ENCODE assay signal across 18 cellular contexts in the genomic region with DNA sequence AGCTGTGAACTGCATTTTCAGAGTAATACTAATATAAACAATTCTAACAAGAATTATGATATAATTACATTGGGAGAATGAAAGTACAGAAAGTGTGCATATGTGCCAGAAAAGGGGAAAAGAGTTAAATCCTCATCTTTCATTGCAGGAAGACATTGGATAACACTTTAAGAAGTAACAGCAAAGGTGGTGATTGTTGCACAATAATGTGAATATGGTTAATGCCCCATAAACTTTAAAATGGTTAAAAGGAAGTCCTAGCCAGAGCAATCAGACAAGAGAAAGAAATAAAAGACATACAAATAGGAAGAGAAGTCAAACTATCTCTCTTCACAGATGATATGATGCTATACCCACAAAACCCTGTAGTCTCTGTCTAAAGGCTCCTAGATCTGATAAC.
DNase-seq lines count a peak whose midpoint lies in the region; ATAC-seq, FAIRE-seq and TF ChIP-seq lines count a peak whose summit lies in the region.
"Had no signal": no experiment of that assay in that cellular context is flagged by ENCODE, and none has a peak within 500 bp of the region (broad histone marks: within the 10 kb centered on the region; RNA-seq: fewer than 3 reads in every experiment).

No MANE protein-coding gene starts in this region.

- ATAC-seq in IMR-90 (ENCODE audit: low read depth), result no peak
- ATAC-seq: GM23338 had no signal

- no peak overlapping the region for H3K14ac ChIP-seq in IMR-90 (replicated peaks; ENCODE audit: low read depth, low read length)

- no peak for TF ChIP-seq RAD21 in IMR-90 (IDR thresholded peaks at IDR 0.05; ENCODE audit: low read length)

- H3K4me3 ChIP-seq in IMR-90 (ENCODE audit: insufficient read depth, low read depth, low read length) (no peak overlapping the region), astrocyte (ENCODE audit: insufficient read depth, low read depth, low read length) (no peak overlapping the region), fibroblast of villous mesenchyme (ENCODE audit: low read depth, low read length) (no peak overlapping the region), testis (no peak overlapping the region)
- H3K4me3 ChIP-seq: GM23338, HAP-1 had no signal

- H4K8ac ChIP-seq in IMR-90 (ENCODE audit: low read depth in 2 of 2, low read length in 2 of 2), result no peak overlapping the region

- peak; percentile 8 for DNase-seq in IMR-90
- no peak for DNase-seq in astrocyte (ENCODE audit: low read depth)
- DNase-seq in fibroblast of villous mesenchyme (ENCODE audit: low read depth), result peak; percentile 24
- DNase-seq in testis, result no peak
- DNase-seq in activated T-cell treated with anti-CD3 and anti-CD28 coated beads for 4 hours, result no peak
- DNase-seq in KG1 (lab: John Stamatoyannopoulos, UW), result no peak
- DNase-seq: C1 segment of cervical spinal cord; Calu3; CD4-positive, alpha-beta memory T cell; COR-L47; DMS53; DMS79 treated with DMSO at 0.1 percent for 48 hours; GF-D8 had no signal

- H3K27ac ChIP-seq in IMR-90 (ENCODE audit: insufficient read depth, low read length) (no peak overlapping the region), astrocyte (ENCODE audit: low read depth, low read length) (no peak overlapping the region), testis (no peak overlapping the region)

- BruUV-seq in IMR-90 (replicated peaks; lab: Mats Ljungman, UMichigan), result no TSS peak

- TF ChIP-seq CTCF in IMR-90 (conservative IDR thresholded peaks at IDR 0.05; ENCODE audit: low read depth, low read length) (no peak), astrocyte (IDR thresholded peaks at IDR 0.05; ENCODE audit: insufficient read depth, low read depth, low read length) (no peak), fibroblast of villous mesenchyme (IDR thresholded peaks at IDR 0.05; ENCODE audit: insufficient read depth, low read depth, low read length) (no peak), testis (IDR thresholded peaks at IDR 0.05) (no peak)

- no peaks in the 10 kb centered on the region for H3K9me3 Mint-ChIP-seq in astrocyte (ENCODE audit: unreplicated experiment)
- H3K9me3 Mint-ChIP-seq: GM23338 had no signal

- H3K79me2 ChIP-seq in astrocyte (ENCODE audit: insufficient read depth, low read length), result no peaks in the 10 kb centered on the region

- peak; percentile 17 for FAIRE-seq in astrocyte (lab: Jason Lieb, UNC)
- FAIRE-seq: GM12891, GM18507, H54 had no signal

- no peak overlapping the region for H3K23ac ChIP-seq in IMR-90 (ENCODE audit: low read depth, low read length)

- no peak overlapping the region for H2AK5ac ChIP-seq in IMR-90 (ENCODE audit: low read depth, low read length)

- in situ Hi-C loops in IMR-90 (cut with MboI; ENCODE audit: low sequenced_read_pairs), result no loop called here

- H3K27me3 Mint-ChIP-seq in astrocyte (ENCODE audit: low read depth, unreplicated experiment), result no peaks in the 10 kb centered on the region

- H2AFZ ChIP-seq in IMR-90 (replicated peaks; ENCODE audit: low read length, poor library complexity), result no peak overlapping the region
- H2AFZ ChIP-seq in astrocyte (ENCODE audit: low read depth, low read length), result no peak overlapping the region
- H2AFZ ChIP-seq: GM23338 had no signal

- H2AK9ac ChIP-seq in IMR-90 (replicated peaks; ENCODE audit: low read depth, low read length, poor library complexity), result no peak overlapping the region

- H3K9me3 ChIP-seq in IMR-90 (ENCODE audit: control insufficient read depth, insufficient read depth, low read length) (no peaks in the 10 kb centered on the region), astrocyte (ENCODE audit: insufficient read depth, low read depth, low read length) (no peaks in the 10 kb centered on the region), testis (no peaks in the 10 kb centered on the region)
- H3K9me3 ChIP-seq: HAP-1 had no signal

- no peak for TF ChIP-seq POLR2A in IMR-90 (IDR thresholded peaks at IDR 0.05; ENCODE audit: low read depth, low read length)
- no peak for TF ChIP-seq POLR2A in testis (IDR thresholded peaks at IDR 0.05)

- no peaks in the 10 kb centered on the region for H3K36me3 ChIP-seq in IMR-90 (ENCODE audit: control insufficient read depth, insufficient read depth, low read length)
- no peaks in the 10 kb centered on the region for H3K36me3 ChIP-seq in astrocyte (ENCODE audit: insufficient read depth, low read length)
- H3K36me3 ChIP-seq in testis (ENCODE audit: low read depth, missing control alignments), result no peaks in the 10 kb centered on the region
- H3K36me3 ChIP-seq: HAP-1 had no signal

- H4K20me1 ChIP-seq in IMR-90 (ENCODE audit: insufficient read depth, low read length), result no peaks in the 10 kb centered on the region
- H4K20me1 ChIP-seq in astrocyte (ENCODE audit: insufficient read depth, low read length), result no peaks in the 10 kb centered on the region

- H3K4ac ChIP-seq in IMR-90 (ENCODE audit: low read depth, low read length), result no peak overlapping the region

- H3K79me1 ChIP-seq in IMR-90 (ENCODE audit: low read depth in 1 of 2, low read length in 2 of 2), result peaks cover 0 to 9% of the 10 kb centered on the region in 2 experiments; a peak in 2 of 4 replicates

- CTCF ChIA-PET in IMR-90 (lab: Yijun Ruan, JAX), result no interaction called here

- POLR2A ChIA-PET in IMR-90 (lab: Charles Lee; ENCODE audit: unreplicated experiment), result no interaction called here

- H2BK20ac ChIP-seq in IMR-90 (ENCODE audit: low read depth, low read length), result no peak overlapping the region

- no peak overlapping the region for H4K91ac ChIP-seq in IMR-90 (ENCODE audit: insufficient read depth, low read depth, low read length)

- H3K4me1 Mint-ChIP-seq in astrocyte (ENCODE audit: low read depth, unreplicated experiment), result no peaks in the 10 kb centered on the region
- H3K4me1 Mint-ChIP-seq: CD4-positive, alpha-beta memory T cell had no signal

- H3K27ac Mint-ChIP-seq in astrocyte (ENCODE audit: unreplicated experiment), result no peak overlapping the region
- H3K27ac Mint-ChIP-seq: CD4-positive, alpha-beta memory T cell; GM23338 had no signal

- H3K27me3 ChIP-seq in IMR-90 (ENCODE audit: control insufficient read depth, insufficient read depth, low read length) (no peaks in the 10 kb centered on the region), astrocyte (ENCODE audit: insufficient read depth, low read length) (no peaks in the 10 kb centered on the region), testis (no peaks in the 10 kb centered on the region)

- H2BK5ac ChIP-seq in IMR-90 (ENCODE audit: low read depth, low read length, poor library complexity, severe bottlenecking), result no peak overlapping the region

- dilution Hi-C loops in IMR-90 (cut with HindIII; ENCODE audit: low sequenced_read_pairs, unreplicated experiment), result no loop called here

- no peak overlapping the region for H4K5ac ChIP-seq in IMR-90 (ENCODE audit: low read depth, low read length)

- no peak overlapping the region for H3K4me2 ChIP-seq in IMR-90 (ENCODE audit: low read depth, low read length)
- H3K4me2 ChIP-seq in astrocyte (ENCODE audit: low read length), result no peak overlapping the region
- H3K4me2 ChIP-seq: GM23338 had no signal

- H3K4me3 Mint-ChIP-seq in astrocyte (ENCODE audit: unreplicated experiment), result no peak overlapping the region
- H3K4me3 Mint-ChIP-seq: CD4-positive, alpha-beta memory T cell; GM23338 had no signal

- no peaks in the 10 kb centered on the region for H3K36me3 Mint-ChIP-seq in astrocyte (ENCODE audit: low read depth, unreplicated experiment)
- H3K36me3 Mint-ChIP-seq: CD4-positive, alpha-beta memory T cell had no signal

- H2BK15ac ChIP-seq in IMR-90 (ENCODE audit: low read depth, low read length), result no peak overlapping the region

- H3K18ac ChIP-seq in IMR-90 (ENCODE audit: low read depth, low read length), result no peak overlapping the region

- no peak overlapping the region for H3K56ac ChIP-seq in IMR-90 (ENCODE audit: extremely low read depth, insufficient read depth, low read length)

- H3K9me1 ChIP-seq in IMR-90 (ENCODE audit: insufficient read depth, low read length), result no peaks in the 10 kb centered on the region

- intact Hi-C loops in IMR-90 (cut with micrococcal nuclease), result no loop called here
- intact Hi-C loops in testis (cut with DNase I; ENCODE audit: low total_unique reads), result no loop called here

- H3K4me1 ChIP-seq in IMR-90 (ENCODE audit: control insufficient read depth, insufficient read depth, low read length), result no peaks in the 10 kb centered on the region
- H3K4me1 ChIP-seq in astrocyte (ENCODE audit: insufficient read depth, low read length), result no peaks in the 10 kb centered on the region
- no peaks in the 10 kb centered on the region for H3K4me1 ChIP-seq in testis
- H3K4me1 ChIP-seq: HAP-1 had no signal

- H3K9ac ChIP-seq in IMR-90 (ENCODE audit: low read depth, low read length) (no peak overlapping the region), astrocyte (ENCODE audit: low read length) (no peak overlapping the region)

- no peak overlapping the region for H2BK120ac ChIP-seq in IMR-90 (ENCODE audit: low read depth, low read length)

TF ChIP-seq in IMR-90, 13 proteins besides CTCF, POLR2A, EP300 and RAD21:
- TF ChIP-seq, protein P1, sequence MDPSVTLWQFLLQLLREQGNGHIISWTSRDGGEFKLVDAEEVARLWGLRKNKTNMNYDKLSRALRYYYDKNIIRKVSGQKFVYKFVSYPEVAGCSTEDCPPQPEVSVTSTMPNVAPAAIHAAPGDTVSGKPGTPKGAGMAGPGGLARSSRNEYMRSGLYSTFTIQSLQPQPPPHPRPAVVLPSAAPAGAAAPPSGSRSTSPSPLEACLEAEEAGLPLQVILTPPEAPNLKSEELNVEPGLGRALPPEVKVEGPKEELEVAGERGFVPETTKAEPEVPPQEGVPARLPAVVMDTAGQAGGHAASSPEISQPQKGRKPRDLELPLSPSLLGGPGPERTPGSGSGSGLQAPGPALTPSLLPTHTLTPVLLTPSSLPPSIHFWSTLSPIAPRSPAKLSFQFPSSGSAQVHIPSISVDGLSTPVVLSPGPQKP (IDR thresholded peaks at IDR 0.05; ENCODE audit: borderline replicate concordance, low read depth, low read length), result no peak
- TF ChIP-seq MAZ (IDR thresholded peaks at IDR 0.05; ENCODE audit: borderline replicate concordance, low read depth, low read length) (no peak), NFE2L2 (IDR thresholded peaks at IDR 0.05; ENCODE audit: low read depth, low read length) (no peak), CEBPB (IDR thresholded peaks at IDR 0.05; ENCODE audit: low read depth, low read length) (peak; percentile 86), CHD1 (IDR thresholded peaks at IDR 0.05; ENCODE audit: low read depth, low read length) (no peak), SMC3 (IDR thresholded peaks at IDR 0.05; ENCODE audit: low read depth, low read length) (no peak)
- TF ChIP-seq, protein P2, sequence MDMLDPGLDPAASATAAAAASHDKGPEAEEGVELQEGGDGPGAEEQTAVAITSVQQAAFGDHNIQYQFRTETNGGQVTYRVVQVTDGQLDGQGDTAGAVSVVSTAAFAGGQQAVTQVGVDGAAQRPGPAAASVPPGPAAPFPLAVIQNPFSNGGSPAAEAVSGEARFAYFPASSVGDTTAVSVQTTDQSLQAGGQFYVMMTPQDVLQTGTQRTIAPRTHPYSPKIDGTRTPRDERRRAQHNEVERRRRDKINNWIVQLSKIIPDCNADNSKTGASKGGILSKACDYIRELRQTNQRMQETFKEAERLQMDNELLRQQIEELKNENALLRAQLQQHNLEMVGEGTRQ (IDR thresholded peaks at IDR 0.05; ENCODE audit: low read depth, low read length), result no peak
TF ChIP-seq in IMR-90: peak in this region for 1.

Comparison
In these comparisons a context has a peak if more than half of its experiments do, and no peak if none do; other contexts are left out.
1. DNase-seq: peak in IMR-90 (single experiment) and fibroblast of villous mesenchyme (single experiment); none in astrocyte (single experiment), testis (single experiment), activated T-cell treated with anti-CD3 and anti-CD28 coated beads for 4 hours (single experiment) and KG1 (single experiment).